ENCODE assay signal across 2 cellular contexts in the genomic region with DNA sequence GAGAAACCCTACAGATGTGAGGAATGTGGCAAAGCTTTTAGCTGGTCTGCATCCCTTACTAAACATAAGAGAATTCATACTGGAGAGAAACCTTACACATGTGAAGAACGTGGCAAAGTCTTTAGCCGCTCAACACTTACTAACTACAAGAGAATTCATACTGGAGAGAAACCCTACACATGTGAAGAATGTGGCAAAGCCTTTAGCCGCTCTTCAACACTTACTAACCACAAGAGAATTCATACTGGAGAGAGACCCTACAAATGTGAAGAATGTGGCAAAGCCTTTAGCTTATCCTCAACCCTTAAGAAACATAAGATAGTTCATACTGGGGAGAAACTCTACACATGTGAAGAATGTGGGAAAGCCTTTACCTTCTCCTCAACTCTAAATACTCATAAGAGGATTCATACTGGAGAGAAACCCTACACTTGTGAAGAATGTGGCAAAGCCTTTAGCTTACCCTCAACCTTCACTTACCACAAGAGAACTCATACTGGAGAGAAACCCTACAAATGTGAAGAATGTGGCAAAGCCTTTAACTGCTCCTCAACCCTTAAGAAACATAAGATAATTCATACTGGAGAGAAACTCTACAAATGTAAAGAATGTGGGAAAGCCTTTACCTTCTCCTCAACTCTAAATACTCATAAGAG.
TF ChIP-seq lines count a peak whose summit lies in the region.

No MANE protein-coding gene starts in this region.

TF ChIP-seq in HCT116, 20 proteins besides CTCF, POLR2A, EP300 and RAD21:
- TF ChIP-seq ZNF274 (IDR thresholded peaks at IDR 0.05; ENCODE audit: low read depth, low read length), result peak; percentile 86

TF ChIP-seq in K562, 482 proteins besides CTCF, POLR2A, EP300 and RAD21:
- TF ChIP-seq ZNF274 (IDR thresholded peaks at IDR 0.05; ENCODE audit: borderline replicate concordance, low read depth, low read length), result peak; percentile 97
